10 cellular contexts compared by ENCODE assay signal in genomic region chr16:5034167-5034523, GRCh38. TPM values are rescaled to one million over a fixed set of nuclear protein-coding genes. Genes with fewer than 3 reads are reported as not detected.
DNase-seq lines count a peak whose midpoint lies in the region; ATAC-seq, FAIRE-seq and TF ChIP-seq lines count a peak whose summit lies in the region.
"Had no signal": no experiment of that assay in that cellular context is flagged by ENCODE, and none has a peak within 500 bp of the region (broad histone marks: within the 10 kb centered on the region; RNA-seq: fewer than 3 reads in every experiment).

No MANE protein-coding gene starts in this region.

- TSS peak; percentile 95 for BruUV-seq in OCI-LY7 (replicated peaks; lab: Mats Ljungman, UMichigan)

- H3K4me1 Mint-ChIP-seq in CD4-positive, alpha-beta T cell (ENCODE audit: low read depth) = peaks cover 20% of the 10 kb centered on the region
- H3K4me1 Mint-ChIP-seq in endothelial cell (ENCODE audit: unreplicated experiment) (peaks cover 9% of the 10 kb centered on the region), osteocyte (ENCODE audit: unreplicated experiment) (peaks cover 17% of the 10 kb centered on the region)

- intact Hi-C loops in CD4-positive, alpha-beta T cell (cut with DNase I, micrococcal nuclease) = loop anchor here (2.0 to 10.0 kb wide), 5 partner anchors 51 to 339 kb away; partner anchors contain the start of genes ANKS3 (in 1 of the 2), DNAAF8 (in 1 of the 2), GLYR1 (in 1 of the 2) and NUDT16L1 (in 1 of the 2)
- intact Hi-C loops in OCI-LY7 (cut with micrococcal nuclease; ENCODE audit: unreplicated experiment) = no loop called here

- no peak for TF ChIP-seq CTCF in CD4-positive, alpha-beta T cell (IDR thresholded peaks at IDR 0.05)
- no peak for TF ChIP-seq CTCF in OCI-LY7 (conservative IDR thresholded peaks at IDR 0.05; ENCODE audit: low read length)
- no peak for TF ChIP-seq CTCF in endothelial cell (IDR thresholded peaks at IDR 0.05; ENCODE audit: unreplicated experiment)
- no peak for TF ChIP-seq CTCF in osteocyte (IDR thresholded peaks at IDR 0.05)

- H3K27me3 Mint-ChIP-seq in CD4-positive, alpha-beta T cell = no peaks in the 10 kb centered on the region
- H3K27me3 Mint-ChIP-seq in endothelial cell (ENCODE audit: unreplicated experiment) = peaks cover 14% of the 10 kb centered on the region
- peaks cover 2% of the 10 kb centered on the region for H3K27me3 Mint-ChIP-seq in osteocyte (ENCODE audit: unreplicated experiment)

- peaks cover 8% of the 10 kb centered on the region for H3K36me3 Mint-ChIP-seq in CD4-positive, alpha-beta T cell (ENCODE audit: low read depth)
- H3K36me3 Mint-ChIP-seq in endothelial cell (ENCODE audit: low read depth, unreplicated experiment) = peaks cover 6% of the 10 kb centered on the region
- H3K36me3 Mint-ChIP-seq in osteocyte (ENCODE audit: unreplicated experiment) = no peaks in the 10 kb centered on the region

- peak overlapping the region; percentile 85 for H3K4me3 ChIP-seq in OCI-LY7 (ENCODE audit: low read depth, low read length, poor library complexity, severe bottlenecking)

- H3K79me2 ChIP-seq in OCI-LY7 (ENCODE audit: insufficient read depth, low read depth, low read length) = no peaks in the 10 kb centered on the region

- CTCF ChIA-PET in CD4-positive, alpha-beta T cell (lab: Charles Lee) = interaction anchor here (1.2 to 1.3 kb wide), 2 partner anchors 50 to 58 kb away, joined by 4 to 5 read pairs; no protein-coding TSS in a partner anchor
- CTCF ChIA-PET in OCI-LY7 (lab: Charles Lee; ENCODE audit: unreplicated experiment) = interaction anchor here (1.1 kb wide), 1 partner anchor 27 kb away, joined by 3 read pairs; no protein-coding TSS in a partner anchor

- no peaks in the 10 kb centered on the region for H3K9me3 Mint-ChIP-seq in CD4-positive, alpha-beta T cell
- H3K9me3 Mint-ChIP-seq in endothelial cell (ENCODE audit: unreplicated experiment) = no peaks in the 10 kb centered on the region
- no peaks in the 10 kb centered on the region for H3K9me3 Mint-ChIP-seq in osteocyte (ENCODE audit: unreplicated experiment)

- ATAC-seq in CD4-positive, alpha-beta T cell (ENCODE audit: poor library complexity) = no peak
- ATAC-seq in GM21528 (IDR thresholded peaks at IDR 0.05; ENCODE audit: low FRiP score, unreplicated experiment) = no peak

- no peaks in the 10 kb centered on the region for H3K36me3 ChIP-seq in OCI-LY7 (ENCODE audit: insufficient read depth, low read length)

- peak overlapping the region; percentile 78 for H3K4me2 ChIP-seq in OCI-LY7 (ENCODE audit: low read length)

- no peaks in the 10 kb centered on the region for H3K9me3 ChIP-seq in CD4-positive, alpha-beta T cell (ENCODE audit: control insufficient read depth, low read length)
- H3K9me3 ChIP-seq in OCI-LY7 (ENCODE audit: low read length) = no peaks in the 10 kb centered on the region

- peak overlapping the region; percentile 68 for H3K27ac ChIP-seq in CD4-positive, alpha-beta T cell (ENCODE audit: low read depth, low read length)
- H3K27ac ChIP-seq in OCI-LY7 (ENCODE audit: low read depth, low read length, poor library complexity, severe bottlenecking) = no peak overlapping the region

- POLR2A ChIA-PET in CD4-positive, alpha-beta T cell (lab: Charles Lee) = interaction anchor here (0.7 to 3.0 kb wide), 9 partner anchors 38 to 780 kb away, joined by 3 to 25 read pairs (median 4); partner anchors contain the start of genes ALG1, ANKS3, DNAAF8 and EEF2KMT
- POLR2A ChIA-PET in OCI-LY7 (lab: Charles Lee) = interaction anchor here (0.6 to 1.5 kb wide), 2 partner anchors 37 to 65 kb away, joined by 3 to 4 read pairs; partner anchors contain the start of gene ALG1

- H2AFZ ChIP-seq in OCI-LY7 (ENCODE audit: low read length) = peak overlapping the region; percentile 97

- no peaks in the 10 kb centered on the region for H4K20me1 ChIP-seq in OCI-LY7 (ENCODE audit: insufficient read depth, low read length)

- H3K9me2 ChIP-seq in OCI-LY7 (ENCODE audit: insufficient read depth, low read length) = no peaks in the 10 kb centered on the region

- DNase-seq in CD4-positive, alpha-beta T cell = no peak
- no peak for DNase-seq in OCI-LY7 (ENCODE audit: low spot score)
- DNase-seq in endothelial cell (ENCODE audit: low spot score) = no peak
- no peak for DNase-seq in osteocyte (ENCODE audit: extremely low spot score, unreplicated experiment)
- DNase-seq in dedifferentiated amniotic fluid mesenchymal stem cell (ENCODE audit: extremely low spot score) = no peak
- DNase-seq in HTR-8/SVneo (ENCODE audit: insufficient read length, low spot score) = no peak
- no peak for DNase-seq in SW 1271 (lab: John Stamatoyannopoulos, UW)

- H3K27me3 ChIP-seq in CD4-positive, alpha-beta T cell (ENCODE audit: control insufficient read depth, insufficient read depth, low read length) = no peaks in the 10 kb centered on the region

- H3K27ac Mint-ChIP-seq in CD4-positive, alpha-beta T cell = peak overlapping the region; percentile 84
- H3K27ac Mint-ChIP-seq in endothelial cell (ENCODE audit: unreplicated experiment) (peak overlapping the region; percentile 49), osteocyte (ENCODE audit: unreplicated experiment) (peak overlapping the region; percentile 71)

- H3K4me1 ChIP-seq in OCI-LY7 (ENCODE audit: insufficient read depth, low read length, poor library complexity, severe bottlenecking) = peaks cover 15% of the 10 kb centered on the region

- no peak for FAIRE-seq in HTR-8/SVneo (lab: Jason Lieb, UNC)

- H3K4me3 Mint-ChIP-seq in CD4-positive, alpha-beta T cell = peak overlapping the region; percentile 86
- H3K4me3 Mint-ChIP-seq in endothelial cell (ENCODE audit: unreplicated experiment) (peak overlapping the region; percentile 96), osteocyte (ENCODE audit: unreplicated experiment) (peak overlapping the region; percentile 83)

RNA-seq across cellular contexts. Expression of gene NAGPA, which starts 0.4 kb away (rescaled TPM):
- 10 to 100 TPM; 30.0 to 34.0 TPM for total RNA-seq in CD4-positive, alpha-beta T cell
- total RNA-seq in OCI-LY7 (2014; rRNA removed; shearing (Covaris generic)) = 12.8 and 15.6 TPM in 2 replicates
- total RNA-seq in OCI-LY7 (2022) = 12.2 and 14.6 TPM in 2 replicates
- total RNA-seq in endothelial cell (ENCODE audit: unreplicated experiment) = 10.2 TPM
- total RNA-seq in osteocyte = 16.8 and 19.9 TPM in 2 replicates

RNA-seq across cellular contexts. Expression of gene C16orf89, which starts 31.6 kb away (rescaled TPM):
- total RNA-seq in CD4-positive, alpha-beta T cell = not detected
- not detected in 2 replicates for total RNA-seq in OCI-LY7 (2014; rRNA removed; shearing (Covaris generic))
- not detected in 2 replicates for total RNA-seq in OCI-LY7 (2022)
- not detected for total RNA-seq in endothelial cell (ENCODE audit: unreplicated experiment)
- total RNA-seq in osteocyte = not detected in 2 replicates
- total RNA-seq: left lobe of liver, RPMI7951 had no signal

RNA-seq across cellular contexts. Expression of gene ALG1, which starts 37.5 kb away (rescaled TPM):
- 1 to 10 TPM; 8.9 to 9.0 TPM for total RNA-seq in CD4-positive, alpha-beta T cell
- total RNA-seq in OCI-LY7 (2014; rRNA removed; shearing (Covaris generic)) = 13.7 TPM in 2 replicates
- total RNA-seq in OCI-LY7 (2022) (20.5 and 23.1 TPM in 2 replicates), endothelial cell (ENCODE audit: unreplicated experiment) (21.0 TPM), osteocyte (31.6 and 36.5 TPM in 2 replicates)
